In genomic region chr11:115194798-115195101, GRCh38 we compare ENCODE assay signal across 12 cellular contexts.
DNase-seq lines count a peak whose midpoint lies in the region; ATAC-seq and TF ChIP-seq lines count a peak whose summit lies in the region.
"Had no signal": no experiment of that assay in that cellular context is flagged by ENCODE, and none has a peak within 500 bp of the region (broad histone marks: within the 10 kb centered on the region; RNA-seq: fewer than 3 reads in every experiment).

No MANE protein-coding gene starts in this region.

- H3K4me3 ChIP-seq in CD8-positive, alpha-beta memory T cell (ENCODE audit: low read length): peak overlapping the region; percentile 13

- TF ChIP-seq CTCF in brain (conservative IDR thresholded peaks at IDR 0.05): no peak
- TF ChIP-seq CTCF in foreskin keratinocyte (conservative IDR thresholded peaks at IDR 0.05): no peak

- H3K27ac Mint-ChIP-seq in CD8-positive, alpha-beta memory T cell: peak overlapping the region in 7 of 8 donors; percentile 41 to 93 (median 77)
- H3K27ac Mint-ChIP-seq in brain: peak overlapping the region in 3 of 5 experiments; percentile 9 to 92 (median 27)

- no peaks in the 10 kb centered on the region for H3K4me1 ChIP-seq in CD8-positive, alpha-beta memory T cell (ENCODE audit: insufficient read depth, low read length)
- H3K4me1 ChIP-seq in foreskin keratinocyte: peaks cover 8% of the 10 kb centered on the region

- no peaks in the 10 kb centered on the region for H3K27me3 Mint-ChIP-seq in CD8-positive, alpha-beta memory T cell
- peaks cover 2% of the 10 kb centered on the region for H3K27me3 Mint-ChIP-seq in brain

- no peaks in the 10 kb centered on the region for H3K9me3 Mint-ChIP-seq in CD8-positive, alpha-beta memory T cell
- H3K9me3 Mint-ChIP-seq in brain: no peaks in the 10 kb centered on the region

- no peaks in the 10 kb centered on the region for H3K27me3 ChIP-seq in CD8-positive, alpha-beta memory T cell (ENCODE audit: insufficient read depth, low read length, poor library complexity, severe bottlenecking)
- no peaks in the 10 kb centered on the region for H3K27me3 ChIP-seq in foreskin keratinocyte

- POLR2A ChIA-PET in CD8-positive, alpha-beta memory T cell (lab: Charles Lee): no interaction called here

- ATAC-seq in GM19023 (IDR thresholded peaks at IDR 0.05; ENCODE audit: unreplicated experiment) (peak; percentile 48), HG03159 (IDR thresholded peaks at IDR 0.05; ENCODE audit: unreplicated experiment) (peak; percentile 57), GM19324 (IDR thresholded peaks at IDR 0.05; ENCODE audit: low FRiP score, unreplicated experiment) (no peak), foreskin keratinocyte (no peak)

- no peak overlapping the region for H3K27ac ChIP-seq in CD8-positive, alpha-beta memory T cell (ENCODE audit: low read depth, low read length)
- H3K27ac ChIP-seq in foreskin keratinocyte: no peak overlapping the region

- peaks cover 0 to 3% (median 0%) of the 10 kb centered on the region in 3 donors for H3K36me3 Mint-ChIP-seq in CD8-positive, alpha-beta memory T cell
- peaks cover 25% of the 10 kb centered on the region for H3K36me3 Mint-ChIP-seq in brain

- no peak for DNase-seq in CD8-positive, alpha-beta memory T cell
- no peak for DNase-seq in foreskin keratinocyte
- DNase-seq in DMS79 treated with DMSO at 0.1 percent for 48 hours (lab: John Stamatoyannopoulos, UW): no peak
- no peak for DNase-seq in DMS114 treated with DMSO at 0.1 percent for 48 hours (lab: John Stamatoyannopoulos, UW; ENCODE audit: unreplicated experiment)
- DNase-seq: caudate nucleus, EL, midbrain, substantia nigra had no signal

- H3K4me3 Mint-ChIP-seq in CD8-positive, alpha-beta memory T cell: peak overlapping the region; percentile 39 to 91 (median 77)
- no peak overlapping the region for H3K4me3 Mint-ChIP-seq in brain

- peaks cover 11 to 23% (median 18%) of the 10 kb centered on the region in 3 donors for H3K4me1 Mint-ChIP-seq in CD8-positive, alpha-beta memory T cell
- H3K4me1 Mint-ChIP-seq in brain: peaks cover 50% of the 10 kb centered on the region

- no peaks in the 10 kb centered on the region for H3K36me3 ChIP-seq in CD8-positive, alpha-beta memory T cell (ENCODE audit: insufficient read depth, low read length)

- no peaks in the 10 kb centered on the region for H3K9me3 ChIP-seq in CD8-positive, alpha-beta memory T cell (ENCODE audit: low read length)

- CTCF ChIA-PET in CD8-positive, alpha-beta memory T cell (lab: Charles Lee): no interaction called here

Comparison
In these comparisons a context has a peak if more than half of its experiments do, and no peak if none do; other contexts are left out.
1. H3K4me3 Mint-ChIP-seq: peak in CD8-positive, alpha-beta memory T cell (7 of 7); none in brain (0 of 5).
2. ATAC-seq: peak in GM19023 (single experiment) and HG03159 (single experiment); none in GM19324 (single experiment) and foreskin keratinocyte (single experiment).